Comparison of ENCODE assay signal across 8 cellular contexts in the genomic region with DNA sequence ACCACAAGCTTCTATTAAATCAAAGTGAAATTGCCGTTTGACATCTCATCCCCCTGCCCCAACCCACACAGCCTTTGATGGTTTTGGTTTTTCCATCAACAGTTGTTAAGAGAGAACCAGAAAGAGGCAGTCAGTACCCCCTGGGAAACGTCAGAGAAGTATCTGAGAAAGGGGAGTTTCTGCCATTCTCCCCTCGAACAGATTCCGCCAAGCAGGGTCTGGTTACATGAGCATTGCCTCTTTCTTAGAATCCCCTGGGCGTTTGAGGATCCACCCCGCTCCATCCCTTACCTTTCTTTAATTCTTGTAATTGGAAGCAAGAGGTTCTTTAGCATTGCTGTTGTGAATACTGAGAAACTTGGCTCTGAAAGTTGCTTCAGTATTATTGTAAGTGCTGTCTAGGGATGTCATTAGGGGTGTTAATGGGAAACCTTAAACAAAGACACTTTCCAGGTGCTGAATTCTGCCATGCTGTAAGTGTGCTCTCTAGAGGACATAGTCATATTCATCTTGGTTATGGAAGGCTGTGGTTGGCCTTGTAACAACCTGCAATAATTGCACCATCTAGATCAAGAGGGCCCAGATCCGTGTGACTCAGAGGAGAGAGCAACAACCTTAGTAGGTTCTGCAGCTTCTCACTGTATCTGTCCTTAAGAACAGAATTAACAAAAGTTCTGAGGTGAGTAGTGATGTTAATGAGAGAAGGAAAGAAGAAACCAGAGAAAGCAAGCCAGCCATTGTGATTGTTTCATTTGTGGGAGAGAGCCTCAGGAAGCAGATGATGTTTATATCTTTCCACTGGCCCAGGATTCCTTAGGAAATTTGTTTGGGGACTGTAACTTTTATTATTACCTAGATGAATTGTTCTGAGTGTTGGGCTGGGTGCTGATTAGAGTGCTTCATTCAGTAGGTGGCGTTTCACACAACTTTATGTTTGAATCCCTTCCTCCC. TPM values are rescaled to one million over a fixed set of nuclear protein-coding genes. Genes with fewer than 3 reads are reported as not detected.
DNase-seq lines count a peak whose midpoint lies in the region; ATAC-seq and TF ChIP-seq lines count a peak whose summit lies in the region.

No MANE protein-coding gene starts in this region.

- no peaks in the 10 kb centered on the region for H3K36me3 ChIP-seq in kidney epithelial cell (ENCODE audit: control insufficient read depth, insufficient read depth, low read length)
- peaks cover 10 to 44% (median 21%) of the 10 kb centered on the region in 4 donors for H3K36me3 ChIP-seq in upper lobe of left lung

- H3K27ac Mint-ChIP-seq in activated T-helper 2 cell treated with anti-CD3 and anti-CD28 coated beads, Interferon-gamma antibody, Interleukin-2, Interleukin-4, amounts not matched to agents 10 μg/mL and 5 μg/mL and 100 μg/mL, durations not matched to agents 14 hours and 24 hours and 36 hours: peak overlapping the region; percentile 84

- no peak for TF ChIP-seq POLR2A in upper lobe of left lung (IDR thresholded peaks at IDR 0.05)

- 60 to 66% methylated on average over 8 of the region's 8 CpGs for WGBS in upper lobe of left lung, 2 donors

- intact Hi-C loops in activated T-helper 2 cell treated with anti-CD3 and anti-CD28 coated beads, Interferon-gamma antibody, Interleukin-2, Interleukin-4, amounts not matched to agents 10 μg/mL and 5 μg/mL and 100 μg/mL, durations not matched to agents 14 hours and 24 hours and 36 hours (cut with micrococcal nuclease): loop anchor here (1.0 kb wide), 2 partner anchors 8 to 12 kb away; no protein-coding TSS in a partner anchor

- H3K27me3 Mint-ChIP-seq in activated T-helper 2 cell treated with anti-CD3 and anti-CD28 coated beads, Interferon-gamma antibody, Interleukin-2, Interleukin-4, amounts not matched to agents 10 μg/mL and 5 μg/mL and 100 μg/mL, durations not matched to agents 14 hours and 24 hours and 36 hours (ENCODE audit: low read depth): no peaks in the 10 kb centered on the region

- peak overlapping the region; percentile 52 for H3K4me3 Mint-ChIP-seq in activated T-helper 2 cell treated with anti-CD3 and anti-CD28 coated beads, Interferon-gamma antibody, Interleukin-2, Interleukin-4, amounts not matched to agents 10 μg/mL and 5 μg/mL and 100 μg/mL, durations not matched to agents 14 hours and 24 hours and 36 hours (ENCODE audit: low read depth)

- TF ChIP-seq CTCF in kidney epithelial cell (IDR thresholded peaks at IDR 0.05; ENCODE audit: insufficient read depth, low read length, poor library complexity, severe bottlenecking): no peak
- TF ChIP-seq CTCF in upper lobe of left lung (IDR thresholded peaks at IDR 0.05): no peak

- no peaks in the 10 kb centered on the region for H3K9me3 ChIP-seq in upper lobe of left lung

- no peak for TF ChIP-seq EP300 in upper lobe of left lung (IDR thresholded peaks at IDR 0.05)

- no peak overlapping the region for H3K4me3 ChIP-seq in kidney epithelial cell (ENCODE audit: low read depth, low read length)
- H3K4me3 ChIP-seq in upper lobe of left lung: no peak overlapping the region

- H3K27me3 ChIP-seq in kidney epithelial cell (ENCODE audit: control insufficient read depth, insufficient read depth, low read length) (no peaks in the 10 kb centered on the region), upper lobe of left lung (no peaks in the 10 kb centered on the region)

- H3K27ac ChIP-seq in upper lobe of left lung: peak overlapping the region in 2 of 4 donors; percentile 22 to 46

- peaks cover 65% of the 10 kb centered on the region for H3K4me1 Mint-ChIP-seq in activated T-helper 2 cell treated with anti-CD3 and anti-CD28 coated beads, Interferon-gamma antibody, Interleukin-2, Interleukin-4, amounts not matched to agents 10 μg/mL and 5 μg/mL and 100 μg/mL, durations not matched to agents 14 hours and 24 hours and 36 hours (ENCODE audit: low read depth)

- H3K4me1 ChIP-seq in upper lobe of left lung: peaks cover 66 to 81% (median 80%) of the 10 kb centered on the region in 4 donors

- DNase-seq in NCI-H2107 treated with DMSO at 0.1 percent for 48 hours (lab: John Stamatoyannopoulos, UW; ENCODE audit: unreplicated experiment) (peak; percentile 95), kidney epithelial cell (ENCODE audit: low read depth) (peak; percentile 45), upper lobe of left lung (peak in 1 of 2 donors; percentile 62), NCI-H748 treated with DMSO at 0.1 percent for 48 hours (lab: John Stamatoyannopoulos, UW) (no peak), epidermal melanocyte (ENCODE audit: insufficient read length, low spot score) (no peak)
- peak; percentile 20 for DNase-seq in activated T-helper 2 cell treated with anti-CD3 and anti-CD28 coated beads, Interferon-gamma antibody, Interleukin-2, Interleukin-4, amounts not matched to agents 10 μg/mL and 5 μg/mL and 100 μg/mL, durations not matched to agents 14 hours and 24 hours and 36 hours (ENCODE audit: low spot score)

- no peaks in the 10 kb centered on the region for H3K9me3 Mint-ChIP-seq in activated T-helper 2 cell treated with anti-CD3 and anti-CD28 coated beads, Interferon-gamma antibody, Interleukin-2, Interleukin-4, amounts not matched to agents 10 μg/mL and 5 μg/mL and 100 μg/mL, durations not matched to agents 14 hours and 24 hours and 36 hours

- ATAC-seq in GM19463 (IDR thresholded peaks at IDR 0.05; ENCODE audit: unreplicated experiment): peak; percentile 52
- ATAC-seq in upper lobe of left lung (ENCODE audit: low FRiP score in 2 of 2): peak; percentile 47 to 57
- no peak for ATAC-seq in GM18498 (IDR thresholded peaks at IDR 0.05; ENCODE audit: unreplicated experiment)

- H3K36me3 Mint-ChIP-seq in activated T-helper 2 cell treated with anti-CD3 and anti-CD28 coated beads, Interferon-gamma antibody, Interleukin-2, Interleukin-4, amounts not matched to agents 10 μg/mL and 5 μg/mL and 100 μg/mL, durations not matched to agents 14 hours and 24 hours and 36 hours (ENCODE audit: low read depth): peaks cover 70% of the 10 kb centered on the region

RNA-seq across cellular contexts. Expression of gene TMBIM6, which starts 8.9 kb away (rescaled TPM):
- total RNA-seq in activated T-helper 2 cell treated with anti-CD3 and anti-CD28 coated beads, Interferon-gamma antibody, Interleukin-2, Interleukin-4, amounts not matched to agents 10 μg/mL and 5 μg/mL and 100 μg/mL, durations not matched to agents 14 hours and 24 hours and 36 hours: 405 and 431 TPM in 2 replicates
- 588 and 603 TPM in 2 replicates for total RNA-seq in kidney epithelial cell
- total RNA-seq in upper lobe of left lung: 100 to 1,000 TPM; 185 to 831 (median 594) TPM

RNA-seq across cellular contexts. Expression of gene FMNL3, which starts 43.1 kb away (rescaled TPM):
- total RNA-seq in activated T-helper 2 cell treated with anti-CD3 and anti-CD28 coated beads, Interferon-gamma antibody, Interleukin-2, Interleukin-4, amounts not matched to agents 10 μg/mL and 5 μg/mL and 100 μg/mL, durations not matched to agents 14 hours and 24 hours and 36 hours: 36.2 and 38.0 TPM in 2 replicates
- 34.3 and 35.1 TPM in 2 replicates for total RNA-seq in kidney epithelial cell
- total RNA-seq in upper lobe of left lung: 10 to 100 TPM; 13.0 to 46.7 (median 29.4) TPM

Comparison
In these comparisons a context has a peak if more than half of its experiments do, and no peak if none do; other contexts are left out.
1. DNase-seq: peak in NCI-H2107 treated with DMSO at 0.1 percent for 48 hours (single experiment), activated T-helper 2 cell treated with anti-CD3 and anti-CD28 coated beads, Interferon-gamma antibody, Interleukin-2, Interleukin-4, amounts not matched to agents 10 μg/mL and 5 μg/mL and 100 μg/mL, durations not matched to agents 14 hours and 24 hours and 36 hours (single experiment) and kidney epithelial cell (single experiment); none in NCI-H748 treated with DMSO at 0.1 percent for 48 hours (single experiment) and epidermal melanocyte (single experiment).